ENCODE assay signal across 1 cellular context in genomic region chr1:181113061-181113695, GRCh38.
TF ChIP-seq lines count a peak whose summit lies in the region.

No MANE protein-coding gene starts in this region.

TF ChIP-seq in K562, 482 proteins besides CTCF, POLR2A, EP300 and RAD21 (continued from another document and continues in another):
- TF ChIP-seq CTCFL (IDR thresholded peaks at IDR 0.05; ENCODE audit: borderline replicate concordance, insufficient read depth, low read depth, low read length, poor library complexity, severe bottlenecking) (no peak), PKNOX1 (IDR thresholded peaks at IDR 0.05) (no peak), ZNF197 (CRISPR knock-in tag; IDR thresholded peaks at IDR 0.05; ENCODE audit: low read depth) (no peak), SP2 (IDR thresholded peaks at IDR 0.05; ENCODE audit: extremely low read depth, low read depth, low read length, poor library complexity, severe bottlenecking) (no peak), CBFA2T2 (conservative IDR thresholded peaks at IDR 0.05) (0 out of 2 replicates have a peak, but pooled peaks have one; percentile 16), MCM2 (IDR thresholded peaks at IDR 0.05; ENCODE audit: low read depth) (no peak), C11orf30 (IDR thresholded peaks at IDR 0.05; ENCODE audit: low read depth) (no peak), MIER1 (IDR thresholded peaks at IDR 0.05; ENCODE audit: low read depth) (no peak), BCLAF1 (IDR thresholded peaks at IDR 0.05; ENCODE audit: borderline replicate concordance in 1 of 2, control insufficient read depth in 1 of 2, low read depth in 2 of 2, low read length in 1 of 2) (no peak), RHOXF2B (CRISPR knock-in tag; conservative IDR thresholded peaks at IDR 0.05) (no peak), KDM1A (IDR thresholded peaks at IDR 0.05) (0 out of 4 replicates have a peak, but pooled peaks of 1 of the 2 experiments have one; percentile 5), POLR3A (IDR thresholded peaks at IDR 0.05; ENCODE audit: borderline replicate concordance, extremely low read depth, insufficient read depth, insufficient read length) (no peak), BMI1 (IDR thresholded peaks at IDR 0.05; ENCODE audit: low read length) (no peak), CSDE1 (IDR thresholded peaks at IDR 0.05) (no peak), PREB (CRISPR knock-in tag; IDR thresholded peaks at IDR 0.05) (no peak), HNRNPUL1 (IDR thresholded peaks at IDR 0.05; ENCODE audit: low read length) (no peak), ZFPM2 (CRISPR knock-in tag; IDR thresholded peaks at IDR 0.05) (no peak), ZNF695 (CRISPR knock-in tag; IDR thresholded peaks at IDR 0.05) (no peak), CREB1 (IDR thresholded peaks at IDR 0.05) (no peak), CREB1 (CRISPR knock-in tag; IDR thresholded peaks at IDR 0.05) (0 out of 2 replicates have a peak, but pooled peaks have one; percentile 20), PTBP1 (IDR thresholded peaks at IDR 0.05; ENCODE audit: low read depth, low read length) (no peak), CHD1 (IDR thresholded peaks at IDR 0.05; ENCODE audit: low read length) (no peak), PBX2 (CRISPR knock-in tag; IDR thresholded peaks at IDR 0.05; ENCODE audit: low read depth) (no peak), PBX2 (tag; conservative IDR thresholded peaks at IDR 0.05; ENCODE audit: low read depth) (no peak), TCF15 (CRISPR knock-in tag; IDR thresholded peaks at IDR 0.05) (no peak), HES1 (IDR thresholded peaks at IDR 0.05; ENCODE audit: low read depth) (no peak), ZNF699 (CRISPR knock-in tag; IDR thresholded peaks at IDR 0.05; ENCODE audit: insufficient replicate concordance) (no peak), ZC3H8 (IDR thresholded peaks at IDR 0.05) (no peak), CHD7 (IDR thresholded peaks at IDR 0.05; ENCODE audit: low read depth, low read length) (no peak), ZBTB26 (CRISPR knock-in tag; IDR thresholded peaks at IDR 0.05) (no peak), SREBF1 (IDR thresholded peaks at IDR 0.05; ENCODE audit: borderline replicate concordance, low read depth, low read length) (no peak), OTX1 (CRISPR knock-in tag; IDR thresholded peaks at IDR 0.05) (no peak), SETDB1 (IDR thresholded peaks at IDR 0.05; ENCODE audit: low read length) (peak; percentile 27), ZNF134 (CRISPR knock-in tag; conservative IDR thresholded peaks at IDR 0.05) (no peak)
